In genomic region chr1:9280015-9280860, GRCh38 we compare ENCODE assay signal across 8 cellular contexts. TPM values are rescaled to one million over a fixed set of nuclear protein-coding genes. Genes with fewer than 3 reads are reported as not detected.
A peak's percentile ranks its signal among the peaks of the same experiment; 100 is the strongest.
DNase-seq lines count a peak whose midpoint lies in the region; ATAC-seq and TF ChIP-seq lines count a peak whose summit lies in the region.

No MANE protein-coding gene starts in this region.

- no peaks in the 10 kb centered on the region for H3K9me2 ChIP-seq in Loucy (replicated peaks; ENCODE audit: low read depth, low read length)

- H3K27ac ChIP-seq in BLaER1: peak overlapping the region; percentile 74

- peak overlapping the region; percentile 75 for H3K27ac Mint-ChIP-seq in activated CD8-positive, alpha-beta memory T cell treated with anti-CD3 and anti-CD28 coated beads, Interleukin-2, amount 10 ng/mL, durations not matched to agents 7 days and 5 days

- H3K4me1 Mint-ChIP-seq in activated CD8-positive, alpha-beta memory T cell treated with anti-CD3 and anti-CD28 coated beads, Interleukin-2, amount 10 ng/mL, durations not matched to agents 7 days and 5 days: peaks cover 77% of the 10 kb centered on the region

- ATAC-seq in activated CD8-positive, alpha-beta memory T cell treated with anti-CD3 and anti-CD28 coated beads, Interleukin-2, amount 10 ng/mL, durations not matched to agents 7 days and 5 days: peak; percentile 50
- ATAC-seq in HG03039 (IDR thresholded peaks at IDR 0.05; ENCODE audit: unreplicated experiment): no peak
- ATAC-seq in HG02588 (IDR thresholded peaks at IDR 0.05; ENCODE audit: unreplicated experiment): no peak
- no peak for ATAC-seq in HG02610 (IDR thresholded peaks at IDR 0.05; ENCODE audit: unreplicated experiment)

- H3K9me3 ChIP-seq in BLaER1 (peaks cover 22% of the 10 kb centered on the region), Loucy (ENCODE audit: insufficient read depth, low read depth, low read length) (0 out of 2 replicates have a peak, but pooled peaks cover 3% of the 10 kb centered on the region), skeletal muscle satellite cell (replicated peaks; ENCODE audit: low read length) (no peaks in the 10 kb centered on the region)

- H4K20me1 ChIP-seq in BLaER1: no peaks in the 10 kb centered on the region
- no peaks in the 10 kb centered on the region for H4K20me1 ChIP-seq in Loucy (ENCODE audit: insufficient read depth, low read length, poor library complexity, severe bottlenecking)

- H3K4me1 ChIP-seq in BLaER1 (peaks cover 81% of the 10 kb centered on the region), Loucy (ENCODE audit: insufficient read depth, low read length, poor library complexity, severe bottlenecking) (peaks cover 62% of the 10 kb centered on the region), skeletal muscle satellite cell (ENCODE audit: control insufficient read depth, insufficient read depth, low read length) (peaks cover 54% of the 10 kb centered on the region)

- H3F3A ChIP-seq in Loucy (ENCODE audit: low read depth): no peaks in the 10 kb centered on the region

- no peaks in the 10 kb centered on the region for H3K9me3 Mint-ChIP-seq in activated CD8-positive, alpha-beta memory T cell treated with anti-CD3 and anti-CD28 coated beads, Interleukin-2, amount 10 ng/mL, durations not matched to agents 7 days and 5 days (ENCODE audit: low read depth)

- peaks cover 7% of the 10 kb centered on the region for H3K36me3 Mint-ChIP-seq in activated CD8-positive, alpha-beta memory T cell treated with anti-CD3 and anti-CD28 coated beads, Interleukin-2, amount 10 ng/mL, durations not matched to agents 7 days and 5 days

- no peak for TF ChIP-seq CTCF in Loucy (conservative IDR thresholded peaks at IDR 0.05; ENCODE audit: low read length)

- H3K79me2 ChIP-seq in Loucy (ENCODE audit: insufficient read depth, low read length): no peaks in the 10 kb centered on the region

- no peak overlapping the region for H3K4me3 Mint-ChIP-seq in activated CD8-positive, alpha-beta memory T cell treated with anti-CD3 and anti-CD28 coated beads, Interleukin-2, amount 10 ng/mL, durations not matched to agents 7 days and 5 days

- no peaks in the 10 kb centered on the region; the same call in 1 of the 2 replicates for H3K36me3 ChIP-seq in BLaER1
- H3K36me3 ChIP-seq in Loucy (ENCODE audit: insufficient read depth, low read length): no peaks in the 10 kb centered on the region
- H3K36me3 ChIP-seq in skeletal muscle satellite cell (ENCODE audit: insufficient read depth, low read length): no peaks in the 10 kb centered on the region

- DNase-seq in activated CD8-positive, alpha-beta memory T cell treated with anti-CD3 and anti-CD28 coated beads, Interleukin-2, amount 10 ng/mL, durations not matched to agents 7 days and 5 days: peak; percentile 78
- peak; percentile 92 for DNase-seq in fibroblast of the conjunctiva (ENCODE audit: low read depth)

- peaks cover 4% of the 10 kb centered on the region for H3K27me3 Mint-ChIP-seq in activated CD8-positive, alpha-beta memory T cell treated with anti-CD3 and anti-CD28 coated beads, Interleukin-2, amount 10 ng/mL, durations not matched to agents 7 days and 5 days

- H3K4me2 ChIP-seq in BLaER1: peak overlapping the region; percentile 86
- peak overlapping the region; percentile 26 for H3K4me2 ChIP-seq in Loucy (ENCODE audit: low read depth, low read length, poor library complexity, severe bottlenecking)
- peak overlapping the region; percentile 74 for H3K4me2 ChIP-seq in skeletal muscle satellite cell (ENCODE audit: low read length)

- H3K4me3 ChIP-seq in BLaER1: no peak overlapping the region
- no peak overlapping the region for H3K4me3 ChIP-seq in Loucy (ENCODE audit: low read length, poor library complexity, severe bottlenecking)
- H3K4me3 ChIP-seq in skeletal muscle satellite cell (ENCODE audit: low read length): peak overlapping the region; percentile 54

- H3K9ac ChIP-seq in BLaER1 (peak overlapping the region; percentile 2; the same call in 1 of the 2 replicates), Loucy (ENCODE audit: low read depth, low read length, poor library complexity, severe bottlenecking) (no peak overlapping the region), skeletal muscle satellite cell (ENCODE audit: low read depth, low read length) (peak overlapping the region; percentile 8)

- CTCF ChIA-PET in activated CD8-positive, alpha-beta memory T cell treated with anti-CD3 and anti-CD28 coated beads, Interleukin-2, amount 10 ng/mL, durations not matched to agents 7 days and 5 days (lab: Charles Lee): interaction anchor here (1.1 to 4.9 kb wide), 3 partner anchors 8 to 12 kb away, joined by 3 to 27 read pairs (median 3); partner anchors contain the start of gene SPSB1

- H2AFZ ChIP-seq in Loucy (ENCODE audit: low read length): no peak overlapping the region

- H3K27me3 ChIP-seq in BLaER1 (no peaks in the 10 kb centered on the region), Loucy (ENCODE audit: insufficient read depth, low read length, poor library complexity, severe bottlenecking) (no peaks in the 10 kb centered on the region), skeletal muscle satellite cell (ENCODE audit: control insufficient read depth, insufficient read depth, low read length) (no peaks in the 10 kb centered on the region)

RNA-seq across cellular contexts. Expression of gene SPSB1, which starts 12.5 kb away (rescaled TPM):
- 1 to 10 TPM; 8.2 to 9.0 TPM for total RNA-seq in activated CD8-positive, alpha-beta memory T cell treated with anti-CD3 and anti-CD28 coated beads, Interleukin-2, amount 10 ng/mL, durations not matched to agents 7 days and 5 days
- 8.6 and 11.4 TPM in 2 replicates for total RNA-seq in skeletal muscle satellite cell (2012; rRNA removed)

RNA-seq across cellular contexts. Expression of gene H6PD, which starts 45.7 kb away (rescaled TPM):
- 10 to 100 TPM; 13.2 to 13.5 TPM for total RNA-seq in activated CD8-positive, alpha-beta memory T cell treated with anti-CD3 and anti-CD28 coated beads, Interleukin-2, amount 10 ng/mL, durations not matched to agents 7 days and 5 days
- total RNA-seq in skeletal muscle satellite cell (2012; rRNA removed): 27.3 and 27.4 TPM in 2 replicates

Comparison
In these comparisons a context has a peak if more than half of its experiments do, and no peak if none do; other contexts are left out.
1. H3K4me2 ChIP-seq: peak in every context shown above with its lines; median percentile 86 in BLaER1; 74 in skeletal muscle satellite cell; 26 in Loucy.